In genomic region chr19:8340341-8341096, GRCh38 we compare ENCODE assay signal across 14 cellular contexts. TPM values are rescaled to one million over a fixed set of nuclear protein-coding genes. Genes with fewer than 3 reads are reported as not detected.
A peak's percentile ranks its signal among the peaks of the same experiment; 100 is the strongest.
DNase-seq lines count a peak whose midpoint lies in the region; TF ChIP-seq lines count a peak whose summit lies in the region.
"Had no signal": no experiment of that assay in that cellular context is flagged by ENCODE, and none has a peak within 500 bp of the region (broad histone marks: within the 10 kb centered on the region; RNA-seq: fewer than 3 reads in every experiment).

No MANE protein-coding gene starts in this region.

- no peaks in the 10 kb centered on the region for H3K4me1 ChIP-seq in CD8-positive, alpha-beta memory T cell (ENCODE audit: insufficient read depth, low read length)

- H3K9me3 Mint-ChIP-seq in CD8-positive, alpha-beta memory T cell = no peaks in the 10 kb centered on the region
- H3K9me3 Mint-ChIP-seq in nephron progenitor cell (no peaks in the 10 kb centered on the region), type B pancreatic cell (no peaks in the 10 kb centered on the region)
- H3K9me3 Mint-ChIP-seq: memory B cell; stimulated activated naive B cell treated with anti-CD40 and anti-IgM and Interleukin-4, amounts not matched to agents 10 μg/mL and 1 μg/mL and 100 μg/mL, for 72 hours had no signal

- H3K27me3 Mint-ChIP-seq in CD8-positive, alpha-beta memory T cell = peaks cover 16 to 22% of the 10 kb centered on the region in 2 donors
- peaks cover 79% of the 10 kb centered on the region for H3K27me3 Mint-ChIP-seq in nephron progenitor cell (ENCODE audit: low read depth, poor library complexity)
- H3K27me3 Mint-ChIP-seq in type B pancreatic cell = peaks cover 76% of the 10 kb centered on the region

- peaks cover 14 to 23% (median 16%) of the 10 kb centered on the region in 3 donors for H3K4me1 Mint-ChIP-seq in CD8-positive, alpha-beta memory T cell
- H3K4me1 Mint-ChIP-seq in nephron progenitor cell (peaks cover 36% of the 10 kb centered on the region), type B pancreatic cell (ENCODE audit: unreplicated experiment) (no peaks in the 10 kb centered on the region)

- peak overlapping the region in 6 of 8 donors; percentile 1 to 78 (median 67) for H3K27ac Mint-ChIP-seq in CD8-positive, alpha-beta memory T cell
- peak overlapping the region; percentile 88 for H3K27ac Mint-ChIP-seq in nephron progenitor cell
- no peak overlapping the region for H3K27ac Mint-ChIP-seq in type B pancreatic cell
- H3K27ac Mint-ChIP-seq: memory B cell; stimulated activated naive B cell treated with anti-CD40 and anti-IgM and Interleukin-4, amounts not matched to agents 10 μg/mL and 1 μg/mL and 100 μg/mL, for 72 hours had no signal

- peaks cover 0 to 2% (median 0%) of the 10 kb centered on the region in 3 donors for H3K36me3 Mint-ChIP-seq in CD8-positive, alpha-beta memory T cell
- H3K36me3 Mint-ChIP-seq in nephron progenitor cell (ENCODE audit: low read depth) = no peaks in the 10 kb centered on the region
- H3K36me3 Mint-ChIP-seq in type B pancreatic cell = no peaks in the 10 kb centered on the region
- H3K36me3 Mint-ChIP-seq: memory B cell; stimulated activated naive B cell treated with anti-CD40 and anti-IgM and Interleukin-4, amounts not matched to agents 10 μg/mL and 1 μg/mL and 100 μg/mL, for 72 hours had no signal

- no peaks in the 10 kb centered on the region for H3K27me3 ChIP-seq in CD8-positive, alpha-beta memory T cell (ENCODE audit: insufficient read depth, low read length, poor library complexity, severe bottlenecking)

- TF ChIP-seq CTCF in fibroblast of villous mesenchyme (IDR thresholded peaks at IDR 0.05; ENCODE audit: insufficient read depth, low read depth, low read length) = peak; percentile 32
- peak; percentile 15 for TF ChIP-seq CTCF in nephron progenitor cell (IDR thresholded peaks at IDR 0.05)
- no peak for TF ChIP-seq CTCF in type B pancreatic cell (conservative IDR thresholded peaks at IDR 0.05)

- POLR2A ChIA-PET in CD8-positive, alpha-beta memory T cell (lab: Charles Lee) = interaction anchor here (0.7 kb wide), 1 partner anchor 165 kb away, joined by 7 read pairs; no protein-coding TSS in a partner anchor

- CTCF ChIA-PET in CD8-positive, alpha-beta memory T cell (lab: Charles Lee) = interaction anchor here (1.3 kb wide), 2 partner anchors 14 to 73 kb away, joined by 3 to 4 read pairs; partner anchors contain the start of gene MARCHF2

- no peak overlapping the region for H3K4me3 Mint-ChIP-seq in CD8-positive, alpha-beta memory T cell
- H3K4me3 Mint-ChIP-seq in nephron progenitor cell (peak overlapping the region; percentile 62), type B pancreatic cell (no peak overlapping the region)
- H3K4me3 Mint-ChIP-seq: memory B cell; stimulated activated naive B cell treated with anti-CD40 and anti-IgM and Interleukin-4, amounts not matched to agents 10 μg/mL and 1 μg/mL and 100 μg/mL, for 72 hours had no signal

- no peak overlapping the region for H3K4me3 ChIP-seq in CD8-positive, alpha-beta memory T cell (ENCODE audit: low read length)
- no peak overlapping the region for H3K4me3 ChIP-seq in fibroblast of villous mesenchyme (ENCODE audit: low read depth, low read length)
- H3K4me3 ChIP-seq: SJSA1 had no signal

- H3K36me3 ChIP-seq in CD8-positive, alpha-beta memory T cell (ENCODE audit: insufficient read depth, low read length) = no peaks in the 10 kb centered on the region
- H3K36me3 ChIP-seq: SJSA1 had no signal

- no peak for DNase-seq in CD8-positive, alpha-beta memory T cell
- peak; percentile 17 for DNase-seq in MV-4-11 (lab: John Stamatoyannopoulos, UW)
- peak; percentile 96 for DNase-seq in fibroblast of villous mesenchyme (ENCODE audit: low read depth)
- peak; percentile 48 for DNase-seq in nephron progenitor cell
- no peak for DNase-seq in NCI-H2029 (lab: John Stamatoyannopoulos, UW)
- DNase-seq in cortex of kidney (lab: John Stamatoyannopoulos, UW) = no peak
- no peak for DNase-seq in SKM-1 (lab: John Stamatoyannopoulos, UW; ENCODE audit: unreplicated experiment)
- no peak for DNase-seq in type B pancreatic cell (ENCODE audit: extremely low spot score, unreplicated experiment)
- DNase-seq: activated CD8-positive, alpha-beta memory T cell treated with anti-CD3 and anti-CD28 coated beads for 24 hours; C1 segment of cervical spinal cord; NCI-H2171; stimulated activated naive B cell treated with anti-CD40 and anti-IgM and Interleukin-4, amounts not matched to agents 10 μg/mL and 1 μg/mL and 100 μg/mL, for 72 hours had no signal

- no peak overlapping the region for H3K27ac ChIP-seq in CD8-positive, alpha-beta memory T cell (ENCODE audit: low read depth, low read length)
- H3K27ac ChIP-seq: SJSA1 had no signal

- H3K9me3 ChIP-seq in CD8-positive, alpha-beta memory T cell (ENCODE audit: low read length) = no peaks in the 10 kb centered on the region
- H3K9me3 ChIP-seq: SJSA1 had no signal

RNA-seq across cellular contexts. Expression of gene KANK3, which starts 2.5 kb away (rescaled TPM):
- 1 to 10 TPM in 1 of 2 experiments, under 1 TPM in 1; 0.97 to 1.1 TPM for total RNA-seq in CD8-positive, alpha-beta memory T cell
- polyA plus RNA-seq in CD8-positive, alpha-beta memory T cell = 3.6 TPM
- under 0.01 and 0.64 TPM in 2 replicates for total RNA-seq in fibroblast of villous mesenchyme
- 1.6 and 3.1 TPM in 2 replicates for total RNA-seq in type B pancreatic cell (ENCODE audit: low replicate concordance)
- total RNA-seq: SJSA1 had no signal

RNA-seq across cellular contexts. Expression of gene RPS28, which starts 19.2 kb away (rescaled TPM):
- total RNA-seq in CD8-positive, alpha-beta memory T cell = 1,000 to 10,000 TPM; 2,153 to 2,200 TPM
- 2,694 TPM for polyA plus RNA-seq in CD8-positive, alpha-beta memory T cell
- 86.4 and 117 TPM in 2 replicates for total RNA-seq in fibroblast of villous mesenchyme
- 1,715 and 2,131 TPM in 2 replicates for total RNA-seq in type B pancreatic cell (ENCODE audit: low replicate concordance)

RNA-seq across cellular contexts. Expression of gene NDUFA7, which starts 19.3 kb away (rescaled TPM):
- 10 to 100 TPM; 86.0 to 93.3 TPM for total RNA-seq in CD8-positive, alpha-beta memory T cell
- 121 TPM for polyA plus RNA-seq in CD8-positive, alpha-beta memory T cell
- total RNA-seq in fibroblast of villous mesenchyme (9.1 and 18.4 TPM in 2 replicates), type B pancreatic cell (ENCODE audit: low replicate concordance) (46.8 and 52.5 TPM in 2 replicates)

RNA-seq across cellular contexts. Expression of gene ANGPTL4, which starts 23.4 kb away (rescaled TPM):
- total RNA-seq in CD8-positive, alpha-beta memory T cell = not detected
- 0.28 TPM for polyA plus RNA-seq in CD8-positive, alpha-beta memory T cell
- total RNA-seq in fibroblast of villous mesenchyme = 0.64 and 1.3 TPM in 2 replicates
- total RNA-seq in type B pancreatic cell (ENCODE audit: low replicate concordance) = 4.2 and 4.7 TPM in 2 replicates

RNA-seq across cellular contexts. Expression of gene CD320, which starts 32.4 kb away (rescaled TPM):
- total RNA-seq in CD8-positive, alpha-beta memory T cell = 10 to 100 TPM; 93.7 to 97.6 TPM
- 58.6 TPM for polyA plus RNA-seq in CD8-positive, alpha-beta memory T cell
- total RNA-seq in fibroblast of villous mesenchyme (18.1 and 29.0 TPM in 2 replicates), type B pancreatic cell (ENCODE audit: low replicate concordance) (22.7 and 52.3 TPM in 2 replicates)

Comparison
In these comparisons a context has a peak if more than half of its experiments do, and no peak if none do; other contexts are left out.
1. DNase-seq: peak in MV-4-11 (single experiment), fibroblast of villous mesenchyme (single experiment) and nephron progenitor cell (single experiment); none in CD8-positive, alpha-beta memory T cell (0 of 5), NCI-H2029 (single experiment), cortex of kidney (single experiment), SKM-1 (single experiment) and type B pancreatic cell (single experiment).
2. RNA of gene RPS28, which starts 19.2 kb away (total RNA-seq): 2,153 to 2,200 TPM in CD8-positive, alpha-beta memory T cell and 1,715 to 2,131 TPM in type B pancreatic cell; 86.4 to 117 TPM in fibroblast of villous mesenchyme; every median in the first group is over 10 times any median in the second.